ENCODE assay signal across 8 cellular contexts in genomic region chr17:57948555-57949420, GRCh38. TPM values are rescaled to one million over a fixed set of nuclear protein-coding genes. Genes with fewer than 3 reads are reported as not detected.
DNase-seq lines count a peak whose midpoint lies in the region; ATAC-seq, FAIRE-seq and TF ChIP-seq lines count a peak whose summit lies in the region.

No MANE protein-coding gene starts in this region.

- H3K4me3 ChIP-seq in BJ (ENCODE audit: low read depth, low read length) (no peak overlapping the region), thoracic aorta (no peak overlapping the region), small intestine (ENCODE audit: low read depth in 1 of 2, low read length in 2 of 2) (no peak overlapping the region)

- H3K4me1 ChIP-seq in thoracic aorta (ENCODE audit: control insufficient read depth in 1 of 2, low read depth in 2 of 2), result peaks cover 42 to 80% of the 10 kb centered on the region in 2 donors
- H3K4me1 ChIP-seq in small intestine (ENCODE audit: control insufficient read depth in 2 of 2, insufficient read depth in 1 of 2, low read depth in 1 of 2, low read length in 1 of 2), result peaks cover 0 to 24% of the 10 kb centered on the region in 2 donors

- ATAC-seq in thoracic aorta (ENCODE audit: insufficient number of reproducible peaks, low FRiP score, low read depth), result no peak
- ATAC-seq in GM19395 (IDR thresholded peaks at IDR 0.05; ENCODE audit: unreplicated experiment), result no peak

- CTCF ChIA-PET in BJ (lab: Yijun Ruan, JAX), result interaction anchor here (0.8 to 8.0 kb wide), 12 partner anchors 11 to 90 kb away, joined by 3 to 49 read pairs (median 6); no protein-coding TSS in a partner anchor

- TF ChIP-seq CTCF in BJ (IDR thresholded peaks at IDR 0.05; ENCODE audit: insufficient read depth, low read depth, low read length) (peak; percentile 19; the same call in 1 of the 2 replicates), thoracic aorta (IDR thresholded peaks at IDR 0.05) (no peak)

- DNase-seq in BJ (ENCODE audit: low read depth), result peak; percentile 96
- DNase-seq in KG1 (lab: John Stamatoyannopoulos, UW), result peak; percentile 23
- DNase-seq in astrocyte of the hippocampus (ENCODE audit: low read depth, low spot score), result peak; percentile 90
- DNase-seq in kidney glomerular epithelial cell (lab: John Stamatoyannopoulos, UW), result peak; percentile 100
- DNase-seq in thoracic aorta (ENCODE audit: low spot score), result no peak
- no peak for DNase-seq in iPS-NIHi11 (ENCODE audit: low spot score)
- DNase-seq in small intestine, result no peak

- POLR2A ChIA-PET in BJ (lab: Charles Lee), result interaction anchor here (1.0 to 1.9 kb wide), 2 partner anchors 45 to 56 kb away, joined by 4 read pairs; no protein-coding TSS in a partner anchor

- WGBS in small intestine, 3 donors, result 66 to 85% (median 81%) methylated on average over 5 of the region's 5 CpGs

- H3K27me3 ChIP-seq in BJ (ENCODE audit: control insufficient read depth, insufficient read depth, low read length), result no peaks in the 10 kb centered on the region
- H3K27me3 ChIP-seq in thoracic aorta (replicated peaks; ENCODE audit: insufficient read depth), result no peaks in the 10 kb centered on the region
- H3K27me3 ChIP-seq in small intestine (ENCODE audit: control insufficient read depth in 2 of 2, insufficient read depth in 2 of 2, low read length in 2 of 2), result no peaks in the 10 kb centered on the region

- H3K9me3 ChIP-seq in thoracic aorta, result no peaks in the 10 kb centered on the region
- no peaks in the 10 kb centered on the region for H3K9me3 ChIP-seq in small intestine (ENCODE audit: control insufficient read depth, low read depth)

- FAIRE-seq in small intestine (lab: Jason Lieb, UNC), result no peak

- H3K27ac ChIP-seq in thoracic aorta (peak overlapping the region; percentile 48 to 74), small intestine (ENCODE audit: low read depth in 1 of 2, low read length in 1 of 2) (peak overlapping the region in 1 of 2 donors; percentile 79)

- no peaks in the 10 kb centered on the region for H3K36me3 ChIP-seq in BJ (ENCODE audit: control insufficient read depth, insufficient read depth, low read length)
- no peaks in the 10 kb centered on the region for H3K36me3 ChIP-seq in thoracic aorta
- no peaks in the 10 kb centered on the region for H3K36me3 ChIP-seq in small intestine (ENCODE audit: control insufficient read depth in 2 of 2, insufficient read depth in 2 of 2, low read length in 2 of 2)

RNA-seq across cellular contexts. Expression of gene CUEDC1, which starts 6.4 kb away (rescaled TPM):
- 27.3 and 48.5 TPM in 2 replicates for polyA plus RNA-seq in BJ (2011; rRNA removed)
- 16.1 and 22.1 TPM in 2 replicates for polyA minus RNA-seq in BJ (2011; rRNA and poly(A)+ RNA removed)
- total RNA-seq in thoracic aorta, result 10 to 100 TPM; 32.7 to 93.1 TPM
- polyA plus RNA-seq in small intestine, result 10 to 100 TPM in 1 of 3 donors, 1 to 10 TPM in 2; 1.6 to 14.9 (median 6.8) TPM

RNA-seq across cellular contexts. Expression of gene VEZF1, which starts 39.3 kb away (rescaled TPM):
- 27.3 and 30.2 TPM in 2 replicates for polyA plus RNA-seq in BJ (2011; rRNA removed)
- polyA minus RNA-seq in BJ (2011; rRNA and poly(A)+ RNA removed), result 38.2 and 44.3 TPM in 2 replicates
- total RNA-seq in thoracic aorta, result 10 to 100 TPM; 68.4 to 75.5 TPM
- polyA plus RNA-seq in small intestine, result 10 to 100 TPM; 11.4 to 25.6 (median 11.9) TPM

RNA-seq across cellular contexts. Expression of gene SRSF1, which starts 58.3 kb away (rescaled TPM):
- polyA plus RNA-seq in BJ (2011; rRNA removed) (222 and 236 TPM in 2 replicates), small intestine (100 to 1,000 TPM in 1 of 3 donors, 10 to 100 TPM in 2; 62.7 to 141 (median 71.8) TPM)
- polyA minus RNA-seq in BJ (2011; rRNA and poly(A)+ RNA removed), result 167 and 214 TPM in 2 replicates
- total RNA-seq in thoracic aorta, result 100 to 1,000 TPM; 132 to 220 TPM

Comparison
In these comparisons a context has a peak if more than half of its experiments do, and no peak if none do; other contexts are left out.
1. DNase-seq: peak in BJ (single experiment), KG1 (single experiment), astrocyte of the hippocampus (single experiment) and kidney glomerular epithelial cell (single experiment); none in thoracic aorta (single experiment), iPS-NIHi11 (single experiment) and small intestine (single experiment).